Comparison of ENCODE assay signal across 8 cellular contexts in genomic region chr6:13487122-13488014, GRCh38. TPM values are rescaled to one million over a fixed set of nuclear protein-coding genes. Genes with fewer than 3 reads are reported as not detected.
DNase-seq lines count a peak whose midpoint lies in the region; ATAC-seq and TF ChIP-seq lines count a peak whose summit lies in the region.

Gene GFOD1, minus strand, starts transcription at chr6:13487600. Its CDS starts 710 bp downstream, at chr6:13486890.

- in situ Hi-C loops in transverse colon (cut with MboI; ENCODE audit: low pct_ligation_motif_present in 1 of 4, low pct_unique_long_range_greater_than_20kb in 1 of 4, low sequenced_read_pairs in 3 of 4), result no loop called here

- H2BK5ac ChIP-seq in trophoblast cell (ENCODE audit: low read depth, low read length, poor library complexity), result no peak within 1 kb of the TSS

- H3K4me2 ChIP-seq in trophoblast cell (ENCODE audit: low read length), result peak within 1 kb of the TSS; percentile 92

- no peaks in the 10 kb centered on the region for H3K9me3 Mint-ChIP-seq in HFFc6
- H3K9me3 Mint-ChIP-seq in activated naive CD8-positive, alpha-beta T cell treated with anti-CD3 and anti-CD28 coated beads, Interleukin-2, amount 50 U/mL, for 24 hours, result no peaks in the 10 kb centered on the region

- H4K12ac ChIP-seq in trophoblast cell (ENCODE audit: low read depth, low read length), result no peak within 1 kb of the TSS

- no peak for TF ChIP-seq EP300 in transverse colon (IDR thresholded peaks at IDR 0.05; ENCODE audit: low read depth)

- H3K9ac ChIP-seq in trophoblast cell (ENCODE audit: low read length), result peak within 1 kb of the TSS; percentile 51

- H2BK12ac ChIP-seq in trophoblast cell (ENCODE audit: low read length), result no peak within 1 kb of the TSS

- no peak within 1 kb of the TSS for H3K14ac ChIP-seq in trophoblast cell (ENCODE audit: low read length)

- H3K27ac ChIP-seq in cardiac muscle cell (peak within 1 kb of the TSS; percentile 69), trophoblast cell (ENCODE audit: low read depth, low read length) (no peak within 1 kb of the TSS), transverse colon (peak within 1 kb of the TSS; percentile 94 to 97 (median 97))

- H3K9me3 ChIP-seq in cardiac muscle cell (ENCODE audit: low read depth) (no peaks in the 10 kb centered on the region), trophoblast cell (ENCODE audit: insufficient read depth, low read depth, low read length) (peaks cover 3% of the 10 kb centered on the region), transverse colon (no peaks in the 10 kb centered on the region)

- H3K4me1 ChIP-seq in cardiac muscle cell (ENCODE audit: low read depth) (peaks cover 12% of the 10 kb centered on the region), trophoblast cell (ENCODE audit: control insufficient read depth in 1 of 2, insufficient read depth in 2 of 2, low read length in 2 of 2) (peaks cover 4 to 18% of the 10 kb centered on the region in 2 experiments), transverse colon (peaks cover 3 to 33% (median 29%) of the 10 kb centered on the region in 4 donors)

- H4K8ac ChIP-seq in trophoblast cell (ENCODE audit: low read depth, low read length), result peak within 1 kb of the TSS; percentile 25

- DNase-seq in GM10266 (ENCODE audit: extremely low spot score), result peak; percentile 96
- peak; percentile 76 for DNase-seq in HFFc6
- DNase-seq in NB4 (ENCODE audit: low read depth), result peak; percentile 94
- DNase-seq in SKM-1 treated with dmso at 0.1 percent for 144 hours (lab: John Stamatoyannopoulos, UW; ENCODE audit: unreplicated experiment), result peak; percentile 84
- DNase-seq in activated naive CD8-positive, alpha-beta T cell treated with anti-CD3 and anti-CD28 coated beads, Interleukin-2, amount 50 U/mL, for 24 hours, result peak; percentile 83
- peak; percentile 92 to 94 for DNase-seq in cardiac muscle cell (ENCODE audit: low read depth in 1 of 2, low spot score in 1 of 2)
- peak; percentile 77 to 91 for DNase-seq in trophoblast cell
- peak; percentile 90 for DNase-seq in transverse colon

- H3K36me3 ChIP-seq in cardiac muscle cell, result no peaks in the 10 kb centered on the region
- no peaks in the 10 kb centered on the region for H3K36me3 ChIP-seq in trophoblast cell (ENCODE audit: control insufficient read depth in 1 of 2, insufficient read depth in 2 of 2, low read length in 2 of 2)
- H3K36me3 ChIP-seq in transverse colon, result no peaks in the 10 kb centered on the region

- H3K18ac ChIP-seq in trophoblast cell (ENCODE audit: low read length), result no peak within 1 kb of the TSS

- peak within 1 kb of the TSS; percentile 64 for H2AFZ ChIP-seq in trophoblast cell (ENCODE audit: insufficient read depth, low read length, poor library complexity)

- TF ChIP-seq CTCF in GM10266 (IDR thresholded peaks at IDR 0.05; ENCODE audit: control insufficient read depth, insufficient read depth, low read depth, missing control alignments) (no peak), HFFc6 (IDR thresholded peaks at IDR 0.05) (peak; percentile 62), NB4 (IDR thresholded peaks at IDR 0.05; ENCODE audit: low read depth, low read length) (no peak), cardiac muscle cell (IDR thresholded peaks at IDR 0.05; ENCODE audit: low read depth, low read length) (peak; percentile 6), transverse colon (IDR thresholded peaks at IDR 0.05) (peak in 4 of 5 experiments; percentile 21 to 63 (median 32))

- no peak within 1 kb of the TSS for H2BK120ac ChIP-seq in trophoblast cell (ENCODE audit: insufficient read depth, low read length, poor library complexity)

- intact Hi-C loops in transverse colon (cut with DNase I; ENCODE audit: low total_unique reads), result loop anchor here (1.0 to 10.0 kb wide), 3 partner anchors 63 to 105 kb away; no protein-coding TSS in a partner anchor

- H3K4ac ChIP-seq in trophoblast cell (ENCODE audit: low read depth, low read length), result no peak within 1 kb of the TSS

- no peak within 1 kb of the TSS for H2AK5ac ChIP-seq in trophoblast cell (ENCODE audit: low read length)

- peak; percentile 82 for ATAC-seq in activated naive CD8-positive, alpha-beta T cell treated with anti-CD3 and anti-CD28 coated beads, Interleukin-2, amount 50 U/mL, for 24 hours

- no peaks in the 10 kb centered on the region for H3K79me1 ChIP-seq in trophoblast cell (ENCODE audit: low read length)

- H3K27me3 Mint-ChIP-seq in HFFc6 (ENCODE audit: insufficient read depth), result no peaks in the 10 kb centered on the region
- H3K27me3 Mint-ChIP-seq in activated naive CD8-positive, alpha-beta T cell treated with anti-CD3 and anti-CD28 coated beads, Interleukin-2, amount 50 U/mL, for 24 hours, result peaks cover 8% of the 10 kb centered on the region

- H4K91ac ChIP-seq in trophoblast cell (ENCODE audit: low read depth, low read length), result no peak within 1 kb of the TSS

- H3K4me3 ChIP-seq in NB4 (ENCODE audit: low read depth, low read length) (peak within 1 kb of the TSS; percentile 86), cardiac muscle cell (peak within 1 kb of the TSS; percentile 84), trophoblast cell (ENCODE audit: low read depth, low read length) (peak within 1 kb of the TSS; percentile 76), transverse colon (peak within 1 kb of the TSS; percentile 64 to 95 (median 76))

- H3K4me3 Mint-ChIP-seq in HFFc6, result peak within 1 kb of the TSS; percentile 88
- peak within 1 kb of the TSS; percentile 88 for H3K4me3 Mint-ChIP-seq in activated naive CD8-positive, alpha-beta T cell treated with anti-CD3 and anti-CD28 coated beads, Interleukin-2, amount 50 U/mL, for 24 hours

- no peak within 1 kb of the TSS for H3K23ac ChIP-seq in trophoblast cell (ENCODE audit: low read length)

- peaks cover 15% of the 10 kb centered on the region for H3K27me3 ChIP-seq in cardiac muscle cell
- peaks cover 15% of the 10 kb centered on the region for H3K27me3 ChIP-seq in trophoblast cell (ENCODE audit: insufficient read depth, low read length)
- no peaks in the 10 kb centered on the region for H3K27me3 ChIP-seq in transverse colon

- no CpG with 5 or more reads among the region's 109 CpGs for WGBS in trophoblast cell (ENCODE audit: extremely low coverage, insufficient coverage, insufficient read length)
- WGBS in transverse colon (ENCODE audit: low coverage in 1 of 2), 2 donors, result 0% methylated on average over 51 of the region's 109 CpGs; no CpG with 5 or more reads in 1 of the 2 donors

- peak within 1 kb of the TSS; percentile 76 for H3K27ac Mint-ChIP-seq in HFFc6
- peak within 1 kb of the TSS; percentile 84 for H3K27ac Mint-ChIP-seq in activated naive CD8-positive, alpha-beta T cell treated with anti-CD3 and anti-CD28 coated beads, Interleukin-2, amount 50 U/mL, for 24 hours

- TF ChIP-seq POLR2A in NB4 (IDR thresholded peaks at IDR 0.05; ENCODE audit: extremely low read depth, insufficient read length) (peak; percentile 79), transverse colon (IDR thresholded peaks at IDR 0.05) (peak; percentile 88)

- peaks cover 28% of the 10 kb centered on the region for H3K4me1 Mint-ChIP-seq in HFFc6 (ENCODE audit: low read depth)
- H3K4me1 Mint-ChIP-seq in activated naive CD8-positive, alpha-beta T cell treated with anti-CD3 and anti-CD28 coated beads, Interleukin-2, amount 50 U/mL, for 24 hours, result peaks cover 35% of the 10 kb centered on the region

- no peaks in the 10 kb centered on the region for H3K79me2 ChIP-seq in trophoblast cell (ENCODE audit: control insufficient read depth, insufficient read depth, low read length, poor library complexity)

- no peaks in the 10 kb centered on the region for H3K36me3 Mint-ChIP-seq in HFFc6 (ENCODE audit: low read depth)
- no peaks in the 10 kb centered on the region for H3K36me3 Mint-ChIP-seq in activated naive CD8-positive, alpha-beta T cell treated with anti-CD3 and anti-CD28 coated beads, Interleukin-2, amount 50 U/mL, for 24 hours (ENCODE audit: low read depth)

RNA-seq across cellular contexts. Expression of gene GFOD1, which starts in this region (rescaled TPM):
- 1 to 10 TPM; 2.3 to 4.7 (median 2.9) TPM for total RNA-seq in HFFc6 (2021; fragmentation: NEBNext Ultra II Directional; extraction: Animal tissue kit (Norgen Biotek cat#: 25700))
- total RNA-seq in cardiac muscle cell, result 16.2 and 27.4 TPM in 2 replicates
- polyA plus RNA-seq in cardiac muscle cell, result 22.7 and 30.5 TPM in 2 replicates
- 3.8 and 3.9 TPM in 2 replicates for polyA plus RNA-seq in trophoblast cell (2013)
- total RNA-seq in transverse colon, result 10 to 100 TPM in 3 of 4 donors, 1 to 10 TPM in 1; 8.4 to 36.7 (median 19.9) TPM

Comparison
In these comparisons a context has a peak if more than half of its experiments do, and no peak if none do; other contexts are left out.
1. CTCF ChIP-seq: peak in HFFc6 (single experiment), cardiac muscle cell (single experiment) and transverse colon (4 of 5); none in GM10266 (single experiment) and NB4 (single experiment).
2. Peak in every context shown above with its lines, with median percentiles within 50 percentile points of each other: DNase-seq and H3K4me3 ChIP-seq.